ENCODE assay signal across 1 cellular context in genomic region chr15:66424963-66425612, GRCh38.
TF ChIP-seq lines count a peak whose summit lies in the region.

No MANE protein-coding gene starts in this region.

TF ChIP-seq in GM12878, 131 proteins besides CTCF, POLR2A, EP300 and RAD21:
- no peak for TF ChIP-seq SUZ12 (IDR thresholded peaks at IDR 0.05; ENCODE audit: unreplicated experiment)
- peak; percentile 39; the same call in 1 of the 2 replicates for TF ChIP-seq NBN (IDR thresholded peaks at IDR 0.05)
- TF ChIP-seq TCF12 (IDR thresholded peaks at IDR 0.05; ENCODE audit: low read depth, low read length) = no peak
- TF ChIP-seq RELB (IDR thresholded peaks at IDR 0.05; ENCODE audit: low read depth) = peak; percentile 48; the same call in 1 of the 2 replicates
- no peak for TF ChIP-seq KDM1A (IDR thresholded peaks at IDR 0.05; ENCODE audit: borderline replicate concordance)
- no peak for TF ChIP-seq PBX3 (IDR thresholded peaks at IDR 0.05; ENCODE audit: insufficient replicate concordance, low read depth, low read length)
- TF ChIP-seq IRF4 (IDR thresholded peaks at IDR 0.05; ENCODE audit: low read depth, low read length) = no peak
- TF ChIP-seq FOXK2 (IDR thresholded peaks at IDR 0.05) = no peak
- TF ChIP-seq ATF7 (IDR thresholded peaks at IDR 0.05; ENCODE audit: low read depth) = peak; percentile 47
- no peak for TF ChIP-seq ETV6 (conservative IDR thresholded peaks at IDR 0.05 in 1 of 2, IDR thresholded peaks at IDR 0.05 in 1 of 2; ENCODE audit: borderline replicate concordance in 1 of 2, low read depth in 1 of 2)
- no peak for TF ChIP-seq TAF1 (IDR thresholded peaks at IDR 0.05; ENCODE audit: borderline replicate concordance, low read depth, low read length)
- TF ChIP-seq SMAD5 (IDR thresholded peaks at IDR 0.05; ENCODE audit: low read depth) = no peak
- no peak for TF ChIP-seq RB1 (IDR thresholded peaks at IDR 0.05; ENCODE audit: borderline replicate concordance)
- TF ChIP-seq SRF (IDR thresholded peaks at IDR 0.05; ENCODE audit: low read depth in 2 of 2, low read length in 2 of 2) = no peak
- no peak for TF ChIP-seq ZBTB33 (IDR thresholded peaks at IDR 0.05)
- no peak for TF ChIP-seq TARDBP (IDR thresholded peaks at IDR 0.05; ENCODE audit: borderline replicate concordance)
- no peak for TF ChIP-seq ATF3 (IDR thresholded peaks at IDR 0.05; ENCODE audit: borderline replicate concordance, extremely low read depth, low read depth, low read length)
- 0 out of 2 replicates have a peak, but pooled peaks have one; percentile 10 for TF ChIP-seq CREB1 (IDR thresholded peaks at IDR 0.05; ENCODE audit: low read depth)
- TF ChIP-seq ZNF384 (IDR thresholded peaks at IDR 0.05; ENCODE audit: borderline replicate concordance, low read depth, low read length) = peak; percentile 69; the same call in 1 of the 2 replicates
- TF ChIP-seq TCF3 (IDR thresholded peaks at IDR 0.05; ENCODE audit: borderline replicate concordance, insufficient read depth, low read depth, low read length) = no peak
- TF ChIP-seq USF1 (IDR thresholded peaks at IDR 0.05; ENCODE audit: borderline replicate concordance, extremely low read length, insufficient read depth, low read depth, low read length) = no peak
- TF ChIP-seq MEF2B (IDR thresholded peaks at IDR 0.05; ENCODE audit: partially characterized antibody, poor library complexity, severe bottlenecking) = peak; percentile 15
- TF ChIP-seq NKRF (conservative IDR thresholded peaks at IDR 0.05) = 0 out of 2 replicates have a peak, but pooled peaks have one; percentile 5
- no peak for TF ChIP-seq RBBP5 (conservative IDR thresholded peaks at IDR 0.05)
- TF ChIP-seq NR2C1 (IDR thresholded peaks at IDR 0.05) = no peak
- TF ChIP-seq CUX1 (IDR thresholded peaks at IDR 0.05; ENCODE audit: insufficient replicate concordance, low read depth, low read length) = no peak
- peak; percentile 46; the same call in 1 of the 2 replicates for TF ChIP-seq MTA2 (IDR thresholded peaks at IDR 0.05; ENCODE audit: low read depth)
- peak; percentile 48; the same call in 1 of the 2 replicates for TF ChIP-seq PKNOX1 (IDR thresholded peaks at IDR 0.05)
- TF ChIP-seq IKZF2 (IDR thresholded peaks at IDR 0.05) = peak; percentile 50 to 65; a peak in 2 of 4 replicates
- no peak for TF ChIP-seq YBX1 (IDR thresholded peaks at IDR 0.05)
- TF ChIP-seq BMI1 (IDR thresholded peaks at IDR 0.05; ENCODE audit: borderline replicate concordance) = 0 out of 2 replicates have a peak, but pooled peaks have one; percentile 31
- TF ChIP-seq MTA3 (IDR thresholded peaks at IDR 0.05; ENCODE audit: borderline replicate concordance, low read length) = 0 out of 2 replicates have a peak, but pooled peaks have one; percentile 15
- no peak; the same call in 1 of the 2 replicates for TF ChIP-seq NFIC (IDR thresholded peaks at IDR 0.05; ENCODE audit: low read depth, low read length)
- TF ChIP-seq CBX5 (IDR thresholded peaks at IDR 0.05; ENCODE audit: low read depth) = no peak
- TF ChIP-seq YY1 (IDR thresholded peaks at IDR 0.05; ENCODE audit: low read depth, low read length) = 0 out of 2 replicates have a peak, but pooled peaks have one; percentile 29
- peak; percentile 61; the same call in 1 of the 2 replicates for TF ChIP-seq IKZF1 (conservative IDR thresholded peaks at IDR 0.05)
- no peak for TF ChIP-seq IRF3 (IDR thresholded peaks at IDR 0.05)
- peak; percentile 64 for TF ChIP-seq RELA (IDR thresholded peaks at IDR 0.05; ENCODE audit: borderline replicate concordance, partially characterized antibody)
